ENCODE assay signal across 7 cellular contexts in the genomic region with DNA sequence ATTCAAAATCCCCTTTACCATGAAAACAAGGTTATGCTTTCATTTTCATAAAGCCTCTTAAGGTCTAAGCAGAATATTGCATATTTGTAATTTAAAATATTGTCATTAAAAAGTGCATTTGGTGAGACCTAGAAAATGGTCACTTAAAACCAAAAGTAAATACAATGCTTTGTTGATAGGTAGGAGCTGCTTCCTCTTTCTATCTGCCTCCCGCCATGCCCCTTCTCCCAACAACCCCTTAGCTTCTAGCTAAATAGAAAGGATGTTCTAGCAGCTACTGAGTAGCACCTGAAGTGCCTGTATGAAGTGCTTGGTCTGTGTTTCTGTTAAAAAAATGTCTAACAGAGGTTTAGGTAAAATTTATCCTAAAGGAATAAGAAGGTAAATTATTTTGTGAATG.
DNase-seq lines count a peak whose midpoint lies in the region; ATAC-seq and TF ChIP-seq lines count a peak whose summit lies in the region.
"Not testable (repeated sequence)": the region's sequence is repeated elsewhere in the genome, so short reads cannot be mapped to it uniquely, and the experiment has no call there.

No MANE protein-coding gene starts in this region.

- H3K9me3 ChIP-seq in MM.1S (replicated peaks; ENCODE audit: insufficient read depth, low read length): not testable (repeated sequence)

- not testable (repeated sequence) for H3K36me3 ChIP-seq in MM.1S (replicated peaks; ENCODE audit: insufficient read depth, low read length)

- peak overlapping the region; percentile 34; the same call in 1 of the 2 replicates for H3K4me2 ChIP-seq in MM.1S (ENCODE audit: low read depth, low read length)

- not testable (repeated sequence) for H3K9me2 ChIP-seq in MM.1S (replicated peaks; ENCODE audit: insufficient read depth, low read length)

- not testable (repeated sequence) for TF ChIP-seq CTCF in MM.1S (IDR thresholded peaks at IDR 0.05; ENCODE audit: low read length)

- H3F3A ChIP-seq in MM.1S (ENCODE audit: insufficient read depth, low read length): not testable (repeated sequence)

- H3K4me1 ChIP-seq in MM.1S (ENCODE audit: low read length): not testable (repeated sequence)

- not testable (repeated sequence) for H3K9ac ChIP-seq in MM.1S (ENCODE audit: low read length)

- peak; percentile 33 for DNase-seq in MM.1S

- H3K27ac ChIP-seq in MM.1S (ENCODE audit: low read length): not testable (repeated sequence)

- not testable (repeated sequence) for H3K27me3 ChIP-seq in MM.1S (replicated peaks; ENCODE audit: insufficient read depth, low read length)

- not testable (repeated sequence) for H4K20me1 ChIP-seq in MM.1S (ENCODE audit: insufficient read depth, low read length)

- H2AFZ ChIP-seq in MM.1S (ENCODE audit: low read length): peak overlapping the region; percentile 40; the same call in 1 of the 2 replicates

- ATAC-seq in GM18861 (IDR thresholded peaks at IDR 0.05; ENCODE audit: unreplicated experiment) (peak; percentile 77), GM19372 (IDR thresholded peaks at IDR 0.05; ENCODE audit: low read depth, unreplicated experiment) (peak; percentile 79), GM21515 (IDR thresholded peaks at IDR 0.05; ENCODE audit: unreplicated experiment) (peak; percentile 88), HG02642 (IDR thresholded peaks at IDR 0.05; ENCODE audit: poor library complexity, unreplicated experiment) (peak; percentile 67), HG03045 (IDR thresholded peaks at IDR 0.05; ENCODE audit: unreplicated experiment) (peak; percentile 73), HG03342 (IDR thresholded peaks at IDR 0.05; ENCODE audit: unreplicated experiment) (peak; percentile 74)

- H3K4me3 ChIP-seq in MM.1S (ENCODE audit: low read length): not testable (repeated sequence)

- H3K79me2 ChIP-seq in MM.1S (ENCODE audit: low read length): not testable (repeated sequence)
